ENCODE assay signal across 14 cellular contexts in genomic region chr1:192535916-192536662, GRCh38. TPM values are rescaled to one million over a fixed set of nuclear protein-coding genes. Genes with fewer than 3 reads are reported as not detected.
"Had no signal": no experiment of that assay in that cellular context is flagged by ENCODE, and none has a peak within 500 bp of the region (broad histone marks: within the 10 kb centered on the region; RNA-seq: fewer than 3 reads in every experiment).

No MANE protein-coding gene starts in this region.

- H3K27me3 Mint-ChIP-seq: activated CD4-positive, alpha-beta T cell treated with anti-CD3 and anti-CD28 coated beads, Interleukin-2, amount 10 ng/mL, durations not matched to agents 7 days and 5 days; activated naive CD8-positive, alpha-beta T cell; activated T-cell treated with anti-CD3 and anti-CD28 coated beads, Interleukin-2, amount 50 U/mL, for 24 hours had no signal

- ATAC-seq: left lung had no signal

- H3K27ac Mint-ChIP-seq: activated CD4-positive, alpha-beta T cell treated with anti-CD3 and anti-CD28 coated beads, Interleukin-2, amount 10 ng/mL, durations not matched to agents 7 days and 5 days; activated naive CD8-positive, alpha-beta T cell; activated T-cell treated with anti-CD3 and anti-CD28 coated beads, Interleukin-2, amount 50 U/mL, for 24 hours; T-helper 1 cell treated with Interleukin-12 subunit alpha and Interleukin-12 subunit beta and Interleukin-4 antibody, amounts not matched to agents 30 μg/mL and 1 μg/mL, for 36 hours had no signal

- H3K9me3 Mint-ChIP-seq: activated T-cell treated with anti-CD3 and anti-CD28 coated beads, Interleukin-2, amount 50 U/mL, for 24 hours had no signal

- DNase-seq: activated CD4-positive, alpha-beta T cell treated with anti-CD3 and anti-CD28 coated beads, Interleukin-2, amount 10 ng/mL, durations not matched to agents 7 days and 5 days; activated gamma-delta T cell treated with Interleukin-2 at 50 U/mL for 16 hours; activated T-cell treated with anti-CD3 and anti-CD28 coated beads, Interleukin-2, amount 50 U/mL, for 24 hours; amniotic stem cell; erythroblast; left lung; mammary epithelial cell; stimulated activated CD4-positive, alpha-beta T cell treated with anti-CD3 and anti-CD28 coated beads, Interleukin-12 subunit alpha, Interleukin-12 subunit beta, amount 100 ng/mL, for 4 hours; stimulated activated CD4-positive, alpha-beta T cell treated with anti-CD3 and anti-CD28 coated beads, Interleukin-2, amount 100 ng/mL, for 24 hours; tibial artery had no signal

- H3K4me3 ChIP-seq: left lung, tibial artery had no signal

- H3K4me3 Mint-ChIP-seq: activated CD4-positive, alpha-beta T cell treated with anti-CD3 and anti-CD28 coated beads, Interleukin-2, amount 10 ng/mL, durations not matched to agents 7 days and 5 days; activated naive CD8-positive, alpha-beta T cell; activated T-cell treated with anti-CD3 and anti-CD28 coated beads, Interleukin-2, amount 50 U/mL, for 24 hours; T-helper 1 cell treated with Interleukin-12 subunit alpha and Interleukin-12 subunit beta and Interleukin-4 antibody, amounts not matched to agents 30 μg/mL and 1 μg/mL, for 36 hours had no signal

- H3K27me3 ChIP-seq: left lung, neutrophil, tibial artery had no signal

- H3K36me3 ChIP-seq: left lung, neutrophil, tibial artery had no signal

- H3K27ac ChIP-seq: left lung, neutrophil, tibial artery had no signal

- H3K9me3 ChIP-seq: left lung, neutrophil, tibial artery had no signal

RNA-seq across cellular contexts. Expression of gene RGS1, which starts 39.5 kb away (rescaled TPM):
- total RNA-seq: mammary epithelial cell, renal cortical epithelial cell had no signal
- polyA plus RNA-seq: mammary epithelial cell had no signal
